16 cellular contexts compared by ENCODE assay signal in genomic region chr12:15209782-15210181, GRCh38. TPM values are rescaled to one million over a fixed set of nuclear protein-coding genes. Genes with fewer than 3 reads are reported as not detected.
DNase-seq lines count a peak whose midpoint lies in the region; ATAC-seq, FAIRE-seq and TF ChIP-seq lines count a peak whose summit lies in the region.
"Had no signal": no experiment of that assay in that cellular context is flagged by ENCODE, and none has a peak within 500 bp of the region (broad histone marks: within the 10 kb centered on the region; RNA-seq: fewer than 3 reads in every experiment).

No MANE protein-coding gene starts in this region.

- H3K27me3 Mint-ChIP-seq in MCF 10A (ENCODE audit: insufficient read depth, unreplicated experiment) = no peaks in the 10 kb centered on the region

- in situ Hi-C loops in gastrocnemius medialis (cut with MboI; ENCODE audit: low sequenced_read_pairs in 4 of 4) = loop anchor here in 1 of 4 donors (5.0 kb wide), 1 partner anchor 57 kb away; no protein-coding TSS in a partner anchor

- no TSS peak for BruUV-seq in MCF 10A (replicated peaks; lab: Mats Ljungman, UMichigan)

- H3K4me3 ChIP-seq in left ventricle myocardium inferior (no peak overlapping the region), gastrocnemius medialis (no peak overlapping the region), small intestine (ENCODE audit: low read depth in 1 of 2, low read length in 2 of 2) (no peak overlapping the region)
- H3K4me3 ChIP-seq: BLaER1 treated with 17β-estradiol and CSF1 and Interleukin-3, amounts not matched to agents 10 nM and 100 nM; mucosa of descending colon had no signal

- WGBS in small intestine, 3 donors = 66 to 96% (median 86%) methylated on average over 1 of the region's 1 CpG

- intact Hi-C loops in MCF 10A (cut with micrococcal nuclease) = no loop called here
- intact Hi-C loops in left ventricle myocardium inferior (cut with micrococcal nuclease) = no loop called here
- intact Hi-C loops in gastrocnemius medialis (cut with DNase I; ENCODE audit: low total_unique reads) = no loop called here

- CTCF ChIA-PET in MCF 10A (lab: Yijun Ruan, JAX) (interaction anchor here (0.8 to 1.8 kb wide), 4 partner anchors 8 to 60 kb away, joined by 4 to 7 read pairs (median 4); no protein-coding TSS in a partner anchor), HEK293T (lab: Yijun Ruan, JAX) (interaction anchor here (0.9 kb wide), 1 partner anchor 29 kb away, joined by 3 read pairs; no protein-coding TSS in a partner anchor)

- H3K4me1 Mint-ChIP-seq in MCF 10A (ENCODE audit: insufficient read depth, unreplicated experiment) = peaks cover 39% of the 10 kb centered on the region

- no peak for TF ChIP-seq CTCF in MCF 10A (IDR thresholded peaks at IDR 0.05; ENCODE audit: unreplicated experiment)
- no peak for TF ChIP-seq CTCF in left ventricle myocardium inferior (IDR thresholded peaks at IDR 0.05; ENCODE audit: borderline replicate concordance)
- no peak for TF ChIP-seq CTCF in gastrocnemius medialis (IDR thresholded peaks at IDR 0.05 in 4 of 5, conservative IDR thresholded peaks at IDR 0.05 in 1 of 5)

- peak overlapping the region; percentile 48 for H3K4me3 Mint-ChIP-seq in MCF 10A (ENCODE audit: unreplicated experiment)
- H3K4me3 Mint-ChIP-seq: activated T-cell treated with anti-CD3 and anti-CD28 coated beads, Interleukin-2, amount 50 U/mL, for 24 hours; brain; WTC11 had no signal

- H3K36me3 ChIP-seq in left ventricle myocardium inferior (no peaks in the 10 kb centered on the region), gastrocnemius medialis (no peaks in the 10 kb centered on the region), small intestine (ENCODE audit: control insufficient read depth in 2 of 2, insufficient read depth in 2 of 2, low read length in 2 of 2) (no peaks in the 10 kb centered on the region)
- H3K36me3 ChIP-seq: BLaER1 treated with 17β-estradiol and CSF1 and Interleukin-3, amounts not matched to agents 10 nM and 100 nM had no signal

- POLR2A ChIA-PET in MCF 10A (lab: Yijun Ruan, JAX) = interaction anchor here (0.7 to 1.8 kb wide), 7 partner anchors 12 to 370 kb away, joined by 3 to 9 read pairs (median 6); partner anchors contain the start of gene RERG
- POLR2A ChIA-PET in HEK293T (lab: Yijun Ruan, JAX) = no interaction called here

- peaks cover 13% of the 10 kb centered on the region for H3K36me3 Mint-ChIP-seq in MCF 10A (ENCODE audit: insufficient read depth, unreplicated experiment)
- H3K36me3 Mint-ChIP-seq: brain, WTC11 had no signal

- peaks cover 29% of the 10 kb centered on the region for H3K4me1 ChIP-seq in left ventricle myocardium inferior
- H3K4me1 ChIP-seq in gastrocnemius medialis = peaks cover 8 to 26% of the 10 kb centered on the region in 2 donors
- H3K4me1 ChIP-seq in small intestine (ENCODE audit: control insufficient read depth in 2 of 2, insufficient read depth in 1 of 2, low read depth in 1 of 2, low read length in 1 of 2) = no peaks in the 10 kb centered on the region
- H3K4me1 ChIP-seq: BLaER1 treated with 17β-estradiol and CSF1 and Interleukin-3, amounts not matched to agents 10 nM and 100 nM had no signal

- no peak for TF ChIP-seq POLR2A in gastrocnemius medialis (IDR thresholded peaks at IDR 0.05)

- H3K27ac ChIP-seq in left ventricle myocardium inferior (replicated peaks) (peak overlapping the region; percentile 76), gastrocnemius medialis (peak overlapping the region; percentile 51 to 68 (median 65)), small intestine (ENCODE audit: low read depth in 1 of 2, low read length in 1 of 2) (no peak overlapping the region)
- H3K27ac ChIP-seq: BLaER1 treated with 17β-estradiol and CSF1 and Interleukin-3, amounts not matched to agents 10 nM and 100 nM had no signal

- H3K27ac Mint-ChIP-seq in MCF 10A (ENCODE audit: low read depth, unreplicated experiment) = peak overlapping the region; percentile 81
- H3K27ac Mint-ChIP-seq: activated T-cell treated with anti-CD3 and anti-CD28 coated beads, Interleukin-2, amount 50 U/mL, for 24 hours; WTC11 had no signal

- H3K27me3 ChIP-seq in left ventricle myocardium inferior (ENCODE audit: low read depth) = peaks cover 21% of the 10 kb centered on the region
- no peaks in the 10 kb centered on the region for H3K27me3 ChIP-seq in gastrocnemius medialis
- no peaks in the 10 kb centered on the region for H3K27me3 ChIP-seq in small intestine (ENCODE audit: control insufficient read depth in 2 of 2, insufficient read depth in 2 of 2, low read length in 2 of 2)
- H3K27me3 ChIP-seq: BLaER1 treated with 17β-estradiol and CSF1 and Interleukin-3, amounts not matched to agents 10 nM and 100 nM had no signal

- no peak for FAIRE-seq in small intestine (lab: Jason Lieb, UNC)

- H3K9me3 Mint-ChIP-seq in MCF 10A (ENCODE audit: unreplicated experiment) = no peaks in the 10 kb centered on the region
- H3K9me3 Mint-ChIP-seq: activated T-cell treated with anti-CD3 and anti-CD28 coated beads, Interleukin-2, amount 50 U/mL, for 24 hours; WTC11 had no signal

- DNase-seq in ELR (ENCODE audit: low read depth) (peak; percentile 11), MCF 10A (ENCODE audit: unreplicated experiment) (peak; percentile 79), left ventricle myocardium inferior (no peak), gastrocnemius medialis (peak in 1 of 2 donors; percentile 16), small intestine (no peak), HEK293T (ENCODE audit: extremely low spot score) (no peak), iPS-NIHi7 (ENCODE audit: extremely low spot score) (no peak)
- DNase-seq: activated T-cell treated with anti-CD3 and anti-CD28 coated beads, Interleukin-2, amount 50 U/mL, for 24 hours; glutamatergic neuron; H7; Kasumi-1; mucosa of descending colon had no signal

- H3K9me3 ChIP-seq in left ventricle myocardium inferior (replicated peaks) (no peaks in the 10 kb centered on the region), gastrocnemius medialis (no peaks in the 10 kb centered on the region), small intestine (ENCODE audit: control insufficient read depth, low read depth) (no peaks in the 10 kb centered on the region)
- H3K9me3 ChIP-seq: BLaER1 treated with 17β-estradiol and CSF1 and Interleukin-3, amounts not matched to agents 10 nM and 100 nM; mucosa of descending colon had no signal

- ATAC-seq in gastrocnemius medialis (peak; percentile 53 to 71), HG02970 (IDR thresholded peaks at IDR 0.05; ENCODE audit: low FRiP score, unreplicated experiment) (no peak)
- ATAC-seq: mucosa of descending colon, WTC11 had no signal

TF ChIP-seq in HEK293T, 16 proteins besides CTCF, POLR2A, EP300 and RAD21:
- TF ChIP-seq LEF1 (IDR thresholded peaks at IDR 0.05; ENCODE audit: borderline replicate concordance) = no peak
- TF ChIP-seq ARNT (IDR thresholded peaks at IDR 0.05) = no peak
- no peak for TF ChIP-seq ZNF384 (IDR thresholded peaks at IDR 0.05)
- TF ChIP-seq SP1 (IDR thresholded peaks at IDR 0.05) = no peak
- TF ChIP-seq BHLHE40 (IDR thresholded peaks at IDR 0.05; ENCODE audit: borderline replicate concordance) = no peak
- TF ChIP-seq FOXM1 (IDR thresholded peaks at IDR 0.05; ENCODE audit: borderline replicate concordance) = no peak
- TF ChIP-seq ELF4 (IDR thresholded peaks at IDR 0.05) = no peak
- TF ChIP-seq PKNOX1 (IDR thresholded peaks at IDR 0.05) = no peak
- no peak for TF ChIP-seq L3MBTL2 (conservative IDR thresholded peaks at IDR 0.05)
- TF ChIP-seq FOXA1 (IDR thresholded peaks at IDR 0.05) = no peak
- no peak for TF ChIP-seq TARDBP (IDR thresholded peaks at IDR 0.05)
- TF ChIP-seq NFRKB (IDR thresholded peaks at IDR 0.05) = no peak
- no peak for TF ChIP-seq FOXK2 (IDR thresholded peaks at IDR 0.05)
- TF ChIP-seq CTBP1 (IDR thresholded peaks at IDR 0.05; ENCODE audit: borderline replicate concordance) = no peak
- TF ChIP-seq SUZ12 (IDR thresholded peaks at IDR 0.05) = no peak
- TF ChIP-seq HDGF (IDR thresholded peaks at IDR 0.05; ENCODE audit: borderline replicate concordance) = no peak

RNA-seq across cellular contexts. Expression of gene RERG, which starts 11.4 kb away (rescaled TPM):
- total RNA-seq in MCF 10A (2022) (7.6 and 16.5 TPM in 2 replicates), left ventricle myocardium inferior (4.5 TPM), gastrocnemius medialis (1 to 10 TPM; 4.3 to 6.5 (median 5.8) TPM)
- polyA plus RNA-seq in small intestine = 1 to 10 TPM in 2 of 3 donors, under 1 TPM in 1; 0.45 to 4.9 (median 1.1) TPM
- total RNA-seq: H7 had no signal

Comparison
In these comparisons a context has a peak if more than half of its experiments do, and no peak if none do; other contexts are left out.
1. DNase-seq: peak in ELR (single experiment) and MCF 10A (single experiment); none in left ventricle myocardium inferior (single experiment), small intestine (single experiment), HEK293T (single experiment) and iPS-NIHi7 (single experiment).
2. H3K27ac ChIP-seq: peak in left ventricle myocardium inferior (single experiment) and gastrocnemius medialis (4 of 4); none in small intestine (0 of 2).